Comparison of ENCODE assay signal across 8 cellular contexts in the genomic region with DNA sequence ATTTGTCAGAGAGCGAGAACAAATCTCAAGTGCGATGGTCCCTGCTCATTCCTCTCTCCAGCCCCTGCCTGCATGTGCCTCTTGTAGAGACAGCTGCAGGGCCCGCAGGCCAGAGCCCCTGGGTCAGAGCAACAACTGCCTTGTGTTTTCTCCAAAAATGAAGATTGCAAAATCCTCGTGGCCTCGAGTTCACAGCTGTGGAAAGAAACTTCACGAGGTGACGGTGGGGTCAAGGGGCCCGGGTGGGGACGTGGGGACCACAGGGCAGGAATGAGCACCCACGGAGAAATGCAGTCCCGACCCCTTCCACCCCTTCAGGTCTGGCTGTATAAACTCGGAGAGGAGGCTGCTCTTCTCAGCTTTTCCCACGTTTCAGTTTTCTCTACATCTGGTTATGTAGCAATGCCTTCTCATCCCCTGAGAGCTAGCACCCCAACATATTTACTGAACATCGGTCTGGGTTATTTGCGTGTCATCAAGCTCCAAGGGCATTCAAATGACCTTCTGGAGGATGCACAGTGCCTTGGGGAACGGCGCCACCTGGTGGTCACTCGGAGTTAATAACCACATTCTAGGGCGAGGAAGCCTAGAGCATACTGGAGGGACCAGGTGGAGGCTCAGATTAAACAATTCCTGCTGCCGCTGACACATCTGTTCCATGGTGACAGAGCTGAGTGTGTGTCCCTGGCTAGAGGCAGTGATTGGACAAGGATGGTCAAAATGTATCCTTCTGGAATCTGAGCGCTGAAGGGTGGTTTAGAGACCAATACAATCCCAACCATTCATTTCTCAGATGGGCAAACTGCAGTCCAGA.
DNase-seq lines count a peak whose midpoint lies in the region; ATAC-seq and TF ChIP-seq lines count a peak whose summit lies in the region.

No MANE protein-coding gene starts in this region.

- CTCF ChIA-PET in activated naive CD4-positive, alpha-beta T cell treated with anti-CD3 and anti-CD28 coated beads for 36 hours (lab: Charles Lee) = interaction anchor here (0.6 to 3.7 kb wide), 26 partner anchors 10 to 747 kb away, joined by 3 to 30 read pairs (median 4); no protein-coding TSS in a partner anchor

- 0 out of 2 replicates have a peak, but pooled peaks cover 3% of the 10 kb centered on the region for H3K27me3 ChIP-seq in SJSA1 (replicated peaks)
- no peaks in the 10 kb centered on the region for H3K27me3 ChIP-seq in trophoblast cell (ENCODE audit: insufficient read depth, low read length)
- H3K27me3 ChIP-seq in upper lobe of right lung = no peaks in the 10 kb centered on the region

- H3K14ac ChIP-seq in trophoblast cell (ENCODE audit: low read length) = no peak overlapping the region

- no peak overlapping the region for H3K18ac ChIP-seq in trophoblast cell (ENCODE audit: low read length)

- no peak overlapping the region for H2BK12ac ChIP-seq in trophoblast cell (ENCODE audit: low read length)

- H3K4ac ChIP-seq in trophoblast cell (ENCODE audit: low read depth, low read length) = no peak overlapping the region

- ATAC-seq in upper lobe of right lung = peak; percentile 96

- H3K79me1 ChIP-seq in trophoblast cell (ENCODE audit: low read length) = no peaks in the 10 kb centered on the region

- no peak overlapping the region for H2BK120ac ChIP-seq in trophoblast cell (ENCODE audit: insufficient read depth, low read length, poor library complexity)

- H3K79me2 ChIP-seq in trophoblast cell (ENCODE audit: control insufficient read depth, insufficient read depth, low read length, poor library complexity) = no peaks in the 10 kb centered on the region

- no peak overlapping the region for H4K8ac ChIP-seq in trophoblast cell (ENCODE audit: low read depth, low read length)

- no peak overlapping the region for H3K9ac ChIP-seq in trophoblast cell (ENCODE audit: low read length)

- no peak overlapping the region for H2AK5ac ChIP-seq in trophoblast cell (ENCODE audit: low read length)

- no peaks in the 10 kb centered on the region for H3K36me3 Mint-ChIP-seq in activated naive CD4-positive, alpha-beta T cell treated with anti-CD3 and anti-CD28 coated beads for 36 hours (ENCODE audit: low read depth)
- H3K36me3 Mint-ChIP-seq in glutamatergic neuron (ENCODE audit: unreplicated experiment) = no peaks in the 10 kb centered on the region

- no peaks in the 10 kb centered on the region for H3K9me3 Mint-ChIP-seq in activated naive CD4-positive, alpha-beta T cell treated with anti-CD3 and anti-CD28 coated beads for 36 hours
- H3K9me3 Mint-ChIP-seq in glutamatergic neuron (ENCODE audit: unreplicated experiment) = no peaks in the 10 kb centered on the region

- H3K27ac Mint-ChIP-seq in activated naive CD4-positive, alpha-beta T cell treated with anti-CD3 and anti-CD28 coated beads for 36 hours = no peak overlapping the region
- peak overlapping the region; percentile 62 for H3K27ac Mint-ChIP-seq in glutamatergic neuron (ENCODE audit: unreplicated experiment)

- H2BK5ac ChIP-seq in trophoblast cell (ENCODE audit: low read depth, low read length, poor library complexity) = no peak overlapping the region

- no peaks in the 10 kb centered on the region for H3K4me1 Mint-ChIP-seq in activated naive CD4-positive, alpha-beta T cell treated with anti-CD3 and anti-CD28 coated beads for 36 hours (ENCODE audit: low read depth)
- H3K4me1 Mint-ChIP-seq in glutamatergic neuron (ENCODE audit: low read depth, unreplicated experiment) = peaks cover 8% of the 10 kb centered on the region

- DNase-seq in GDM1 (lab: John Stamatoyannopoulos, UW) = peak; percentile 58
- peak; percentile 19 for DNase-seq in GOT3 (lab: John Stamatoyannopoulos, UW)
- no peak for DNase-seq in LNCaP clone FGC (ENCODE audit: low read depth)
- DNase-seq in SJSA1 (ENCODE audit: low read depth in 1 of 2, low spot score in 2 of 2) = peak; percentile 44 to 63
- peak; percentile 73 for DNase-seq in activated naive CD4-positive, alpha-beta T cell treated with anti-CD3 and anti-CD28 coated beads for 36 hours
- DNase-seq in glutamatergic neuron = peak; percentile 82
- peak; percentile 85 to 89 for DNase-seq in trophoblast cell
- DNase-seq in upper lobe of right lung = peak; percentile 85

- H3K9me3 ChIP-seq in SJSA1 (replicated peaks) = no peaks in the 10 kb centered on the region
- no peaks in the 10 kb centered on the region for H3K9me3 ChIP-seq in trophoblast cell (ENCODE audit: insufficient read depth, low read depth, low read length)
- no peaks in the 10 kb centered on the region for H3K9me3 ChIP-seq in upper lobe of right lung

- H3K27ac ChIP-seq in SJSA1 = no peak overlapping the region
- H3K27ac ChIP-seq in trophoblast cell (ENCODE audit: low read depth, low read length) = no peak overlapping the region
- peak overlapping the region; percentile 45 for H3K27ac ChIP-seq in upper lobe of right lung

- no peak overlapping the region for H3K4me3 ChIP-seq in LNCaP clone FGC (ENCODE audit: low read depth, low read length)
- no peak overlapping the region for H3K4me3 ChIP-seq in SJSA1
- no peak overlapping the region for H3K4me3 ChIP-seq in trophoblast cell (ENCODE audit: low read depth, low read length)
- H3K4me3 ChIP-seq in upper lobe of right lung = no peak overlapping the region

- H3K4me1 ChIP-seq in SJSA1 (replicated peaks) (no peaks in the 10 kb centered on the region), trophoblast cell (ENCODE audit: control insufficient read depth in 1 of 2, insufficient read depth in 2 of 2, low read length in 2 of 2) (peaks cover 0 to 3% of the 10 kb centered on the region in 2 experiments), upper lobe of right lung (no peaks in the 10 kb centered on the region)

- TF ChIP-seq CTCF in LNCaP clone FGC (IDR thresholded peaks at IDR 0.05; ENCODE audit: control insufficient read depth, extremely low read depth, insufficient read depth) = peak; percentile 83
- peak; percentile 96 for TF ChIP-seq CTCF in glutamatergic neuron (IDR thresholded peaks at IDR 0.05; ENCODE audit: partially characterized antibody, unreplicated experiment)
- peak; percentile 87 for TF ChIP-seq CTCF in upper lobe of right lung (IDR thresholded peaks at IDR 0.05)

- H3K23ac ChIP-seq in trophoblast cell (ENCODE audit: low read length) = no peak overlapping the region

- peaks cover 8% of the 10 kb centered on the region for H3K27me3 Mint-ChIP-seq in activated naive CD4-positive, alpha-beta T cell treated with anti-CD3 and anti-CD28 coated beads for 36 hours (ENCODE audit: low read depth)
- H3K27me3 Mint-ChIP-seq in glutamatergic neuron (ENCODE audit: unreplicated experiment) = peaks cover 2% of the 10 kb centered on the region

- H4K91ac ChIP-seq in trophoblast cell (ENCODE audit: low read depth, low read length) = peak overlapping the region; percentile 7

- intact Hi-C loops in activated naive CD4-positive, alpha-beta T cell treated with anti-CD3 and anti-CD28 coated beads for 36 hours (cut with micrococcal nuclease) = loop anchor here (1.0 to 5.0 kb wide), 5 partner anchors 118 to 1120 kb away; no protein-coding TSS in a partner anchor
- intact Hi-C loops in upper lobe of right lung (cut with DNase I) = loop anchor here (5.0 kb wide), 1 partner anchor 140 kb away; no protein-coding TSS in a partner anchor

- H3K4me2 ChIP-seq in trophoblast cell (ENCODE audit: low read length) = no peak overlapping the region

- H4K12ac ChIP-seq in trophoblast cell (ENCODE audit: low read depth, low read length) = no peak overlapping the region

- no peaks in the 10 kb centered on the region for H3K36me3 ChIP-seq in SJSA1
- no peaks in the 10 kb centered on the region for H3K36me3 ChIP-seq in trophoblast cell (ENCODE audit: control insufficient read depth in 1 of 2, insufficient read depth in 2 of 2, low read length in 2 of 2)
- H3K36me3 ChIP-seq in upper lobe of right lung = no peaks in the 10 kb centered on the region

- no peak overlapping the region for H3K4me3 Mint-ChIP-seq in activated naive CD4-positive, alpha-beta T cell treated with anti-CD3 and anti-CD28 coated beads for 36 hours
- H3K4me3 Mint-ChIP-seq in glutamatergic neuron (ENCODE audit: unreplicated experiment) = no peak overlapping the region

- WGBS in trophoblast cell (ENCODE audit: extremely low coverage, insufficient coverage, insufficient read length) = no CpG with 5 or more reads among the region's 21 CpGs

- no peak overlapping the region for H2AFZ ChIP-seq in trophoblast cell (ENCODE audit: insufficient read depth, low read length, poor library complexity)
